ENCODE assay signal across 20 cellular contexts in the genomic region with DNA sequence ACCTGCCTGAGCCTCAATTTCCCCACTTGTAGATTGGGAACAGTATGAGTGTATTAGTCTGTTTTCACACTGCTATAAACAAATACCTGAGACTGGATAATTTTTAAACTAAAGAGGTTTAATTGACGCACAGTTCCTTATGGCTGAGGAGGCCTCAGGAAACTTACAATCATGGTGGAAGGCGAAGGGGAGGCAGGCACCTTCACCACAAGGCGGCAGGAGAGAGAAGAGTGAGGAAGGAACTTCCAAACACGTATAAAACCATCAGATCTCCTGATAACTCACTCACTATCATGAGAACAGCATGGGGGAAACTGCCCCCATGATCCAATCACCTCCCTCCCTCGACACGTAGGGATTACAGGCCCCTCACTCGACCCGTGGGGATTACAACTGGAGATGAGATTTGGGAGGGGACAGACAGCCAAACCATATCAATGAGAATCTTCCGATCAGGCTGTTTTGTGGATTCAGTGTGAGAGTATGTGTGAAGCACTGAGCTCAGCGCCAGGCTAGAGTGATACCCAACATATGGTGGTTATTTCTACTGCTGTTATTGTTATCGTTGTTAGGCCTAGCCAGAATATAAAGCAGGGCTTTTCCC. TPM values are rescaled to one million over a fixed set of nuclear protein-coding genes. Genes with fewer than 3 reads are reported as not detected.
A peak's percentile ranks its signal among the peaks of the same experiment; 100 is the strongest.
DNase-seq lines count a peak whose midpoint lies in the region; ATAC-seq, FAIRE-seq and TF ChIP-seq lines count a peak whose summit lies in the region.
"Had no signal": no experiment of that assay in that cellular context is flagged by ENCODE, and none has a peak within 500 bp of the region (broad histone marks: within the 10 kb centered on the region; RNA-seq: fewer than 3 reads in every experiment).

No MANE protein-coding gene starts in this region.

- BruUV-seq in HepG2 (replicated peaks; lab: Mats Ljungman, UMichigan) = no TSS peak

- TF ChIP-seq POLR2A in HepG2 (IDR thresholded peaks at IDR 0.05; ENCODE audit: insufficient read depth in 1 of 2, low read depth in 2 of 2, low read length in 2 of 2) (no peak), right lobe of liver (IDR thresholded peaks at IDR 0.05) (no peak)

- TF ChIP-seq RAD21 in HepG2 (CRISPR knock-in tag; IDR thresholded peaks at IDR 0.05) = no peak

- no peaks in the 10 kb centered on the region for H3K4me1 Mint-ChIP-seq in glutamatergic neuron (ENCODE audit: low read depth, unreplicated experiment)
- H3K4me1 Mint-ChIP-seq: activated CD4-positive, alpha-beta memory T cell treated with anti-CD3 and anti-CD28 coated beads, Interleukin-2, amount 10 ng/mL, durations not matched to agents 7 days and 5 days; activated naive CD8-positive, alpha-beta T cell treated with anti-CD3 and anti-CD28 coated beads, Interleukin-2, amount 10 ng/mL, durations not matched to agents 7 days and 5 days had no signal

- POLR2A ChIA-PET in HepG2 (lab: Yijun Ruan, JAX) = no interaction called here

- no peak overlapping the region for H3K27ac Mint-ChIP-seq in glutamatergic neuron (ENCODE audit: unreplicated experiment)
- H3K27ac Mint-ChIP-seq: activated CD4-positive, alpha-beta memory T cell treated with anti-CD3 and anti-CD28 coated beads, Interleukin-2, amount 10 ng/mL, durations not matched to agents 7 days and 5 days; activated naive CD8-positive, alpha-beta T cell treated with anti-CD3 and anti-CD28 coated beads, Interleukin-2, amount 10 ng/mL, durations not matched to agents 7 days and 5 days had no signal

- H4K20me1 ChIP-seq in HepG2 (ENCODE audit: insufficient read depth, low read length) = no peaks in the 10 kb centered on the region

- no peak for TF ChIP-seq CTCF in HepG2 (CRISPR knock-in tag; IDR thresholded peaks at IDR 0.05)
- TF ChIP-seq CTCF in right lobe of liver (IDR thresholded peaks at IDR 0.05) = peak in 1 of 4 donors; percentile 5
- TF ChIP-seq CTCF in WI38 (IDR thresholded peaks at IDR 0.05; ENCODE audit: low read depth, low read length) = peak; percentile 14; the same call in 1 of the 2 replicates
- peak; percentile 14 for TF ChIP-seq CTCF in glutamatergic neuron (IDR thresholded peaks at IDR 0.05; ENCODE audit: partially characterized antibody, unreplicated experiment)

- no peaks in the 10 kb centered on the region for H3K9me3 Mint-ChIP-seq in glutamatergic neuron (ENCODE audit: unreplicated experiment)
- H3K9me3 Mint-ChIP-seq: activated CD4-positive, alpha-beta memory T cell treated with anti-CD3 and anti-CD28 coated beads, Interleukin-2, amount 10 ng/mL, durations not matched to agents 7 days and 5 days; activated naive CD8-positive, alpha-beta T cell treated with anti-CD3 and anti-CD28 coated beads, Interleukin-2, amount 10 ng/mL, durations not matched to agents 7 days and 5 days had no signal

- H3K9me3 ChIP-seq in HepG2 (ENCODE audit: low read length) (no peaks in the 10 kb centered on the region), right lobe of liver (no peaks in the 10 kb centered on the region)
- H3K9me3 ChIP-seq: left lung, upper lobe of right lung had no signal

- FAIRE-seq in HepG2 (lab: Jason Lieb, UNC) = peak; percentile 4

- H3K36me3 ChIP-seq in HepG2 (replicated peaks in 1 of 2; ENCODE audit: control insufficient read depth in 1 of 2, insufficient read depth in 2 of 2, low read length in 2 of 2) (no peaks in the 10 kb centered on the region), right lobe of liver (no peaks in the 10 kb centered on the region)
- H3K36me3 ChIP-seq: left lung, upper lobe of right lung had no signal

- no peak overlapping the region for H2AFZ ChIP-seq in HepG2 (ENCODE audit: low read length)

- H3K27me3 ChIP-seq in HepG2 (ENCODE audit: control insufficient read depth in 1 of 2, insufficient read depth in 2 of 2, low read length in 2 of 2) (peaks cover 0 to 15% of the 10 kb centered on the region in 2 experiments; a peak in 2 of 5 replicates), right lobe of liver (no peaks in the 10 kb centered on the region)

- TF ChIP-seq EP300 in HepG2 (IDR thresholded peaks at IDR 0.05; ENCODE audit: low read depth in 2 of 2, low read length in 2 of 2) (no peak), HepG2 (CRISPR knock-in tag; IDR thresholded peaks at IDR 0.05; ENCODE audit: borderline replicate concordance) (no peak)

- DNase-seq in HepG2 (ENCODE audit: low spot score) (no peak), right lobe of liver (no peak), glutamatergic neuron (no peak), C1 segment of cervical spinal cord (lab: John Stamatoyannopoulos, UW) (no peak), DMS79 (lab: John Stamatoyannopoulos, UW) (no peak), cerebellar cortex (ENCODE audit: low spot score) (no peak)
- no peak for DNase-seq in activated effector memory CD4-positive, alpha-beta T cell treated with anti-CD3 and anti-CD28 coated beads, Interleukin-2, amount 50 U/mL, for 16 hours
- DNase-seq: activated CD4-positive, alpha-beta memory T cell treated with anti-CD3 and anti-CD28 coated beads, Interleukin-2, amount 10 ng/mL, durations not matched to agents 7 days and 5 days; activated naive CD8-positive, alpha-beta T cell treated with anti-CD3 and anti-CD28 coated beads, Interleukin-2, amount 10 ng/mL, durations not matched to agents 7 days and 5 days; caudate nucleus; effector memory CD4-positive, alpha-beta T cell; foreskin melanocyte; H7; left lung; NCI-H2081; NCI-H774; stimulated activated naive CD4-positive, alpha-beta T cell treated with Interleukin-2 at 50 U/mL for 16 hours; upper lobe of right lung had no signal

- H3K4me1 ChIP-seq in HepG2 (ENCODE audit: insufficient read depth, low read length) (no peaks in the 10 kb centered on the region), right lobe of liver (no peaks in the 10 kb centered on the region)
- H3K4me1 ChIP-seq: left lung, upper lobe of right lung had no signal

- ATAC-seq in HepG2 (no peak), right lobe of liver (no peak)
- ATAC-seq: left lung, upper lobe of right lung had no signal

- H3K4me3 ChIP-seq in HepG2 (replicated peaks in 1 of 3; ENCODE audit: insufficient read depth in 1 of 3, low read depth in 2 of 3, low read length in 3 of 3) (no peak overlapping the region), right lobe of liver (no peak overlapping the region), WI38 (ENCODE audit: low read depth, low read length) (no peak overlapping the region)
- H3K4me3 ChIP-seq: left lung, upper lobe of right lung had no signal

- H3K9ac ChIP-seq in HepG2 (ENCODE audit: insufficient read depth, low read depth, low read length) = no peak overlapping the region

- whole genome bisulfite sequencing in HepG2 (ENCODE audit: low lambda C conversion rate) = 36% methylated on average over 8 of the region's 11 CpGs
- WGBS in right lobe of liver (ENCODE audit: insufficient coverage, low coverage, low lambda C conversion rate, missing lambda C conversion rate) = 32% methylated on average over 10 of the region's 11 CpGs

- CTCF ChIA-PET in HepG2 (lab: Yijun Ruan, JAX; ENCODE audit: low intra/inter-chr PET ratio, low total read pairs) = no interaction called here

- intact Hi-C loops in HepG2 (cut with micrococcal nuclease; ENCODE audit: unreplicated experiment) (no loop called here), right lobe of liver (cut with DNase I) (no loop called here)

- H3K36me3 Mint-ChIP-seq in glutamatergic neuron (ENCODE audit: unreplicated experiment) = no peaks in the 10 kb centered on the region
- H3K36me3 Mint-ChIP-seq: activated naive CD8-positive, alpha-beta T cell treated with anti-CD3 and anti-CD28 coated beads, Interleukin-2, amount 10 ng/mL, durations not matched to agents 7 days and 5 days had no signal

- H3K27ac ChIP-seq in HepG2 (ENCODE audit: extremely low read length, insufficient read depth, low read length) = no peak overlapping the region
- H3K27ac ChIP-seq in right lobe of liver = no peak overlapping the region
- H3K27ac ChIP-seq: left lung, upper lobe of right lung had no signal

- no peak overlapping the region for H3K4me3 Mint-ChIP-seq in glutamatergic neuron (ENCODE audit: unreplicated experiment)
- H3K4me3 Mint-ChIP-seq: activated CD4-positive, alpha-beta memory T cell treated with anti-CD3 and anti-CD28 coated beads, Interleukin-2, amount 10 ng/mL, durations not matched to agents 7 days and 5 days; activated naive CD8-positive, alpha-beta T cell treated with anti-CD3 and anti-CD28 coated beads, Interleukin-2, amount 10 ng/mL, durations not matched to agents 7 days and 5 days had no signal

- in situ Hi-C loops in HepG2 (cut with HindIII; ENCODE audit: extremely low pct_ligation_motif_present, low pct_unique_long_range_greater_than_20kb) = no loop called here

- H3K27me3 Mint-ChIP-seq in glutamatergic neuron (ENCODE audit: unreplicated experiment) = peaks cover 5% of the 10 kb centered on the region

- no peaks in the 10 kb centered on the region for H3K79me2 ChIP-seq in HepG2 (ENCODE audit: insufficient read depth, low read length)

- no peak overlapping the region for H3K4me2 ChIP-seq in HepG2 (ENCODE audit: low read depth, low read length)

TF ChIP-seq in HepG2, 621 proteins besides CTCF, POLR2A, EP300 and RAD21:
- TF ChIP-seq FOXM1 (CRISPR knock-in tag; IDR thresholded peaks at IDR 0.05) (no peak), ZFP1 (CRISPR knock-in tag; IDR thresholded peaks at IDR 0.05) (no peak)
TF ChIP-seq in HepG2: peak in this region for 0.

RNA-seq across cellular contexts. Expression of a gene that starts 14.6 kb away (rescaled TPM):
- total RNA-seq in HepG2 (2016; rRNA removed; fragmentation: Illumina TruSeq; extraction: Trizol) = not detected in 2 replicates
- total RNA-seq in HepG2 (2016; cell fraction: cytosol; rRNA removed; fragmentation: Illumina TruSeq; extraction: Trizol; ENCODE audit: low read depth) = not detected in 2 replicates
- total RNA-seq in HepG2 (2016; cell fraction: insoluble cytoplasmic fraction; rRNA removed; fragmentation: Illumina TruSeq; extraction: Trizol) = not detected in 2 replicates
- not detected in 2 replicates for total RNA-seq in HepG2 (2016; cell fraction: membrane; rRNA removed; fragmentation: Illumina TruSeq; extraction: Trizol)
- total RNA-seq in HepG2 (2016; cell fraction: nucleus; rRNA removed; fragmentation: Illumina TruSeq; extraction: Trizol) = not detected in 2 replicates
- polyA plus RNA-seq in HepG2 (2011; rRNA removed) = not detected in 2 replicates
- polyA plus RNA-seq in HepG2 (2011; cell fraction: cytosol; rRNA removed) = 0.04 TPM in 1 of 2 replicates, not detected in the other
- polyA plus RNA-seq in HepG2 (2011; cell fraction: nucleus; rRNA removed) = 0.03 TPM in 1 of 2 replicates, not detected in the other
- polyA plus RNA-seq in HepG2 (2012) = not detected in 2 replicates
- not detected in 2 replicates for polyA plus RNA-seq in HepG2 (2016; cell fraction: cytosol; fragmentation: Illumina TruSeq; extraction: Trizol; ENCODE audit: low read depth)
- polyA plus RNA-seq in HepG2 (2016; cell fraction: insoluble cytoplasmic fraction; fragmentation: Illumina TruSeq; extraction: Trizol; ENCODE audit: low read depth) = 0.03 TPM in 1 of 2 replicates, not detected in the other
- polyA plus RNA-seq in HepG2 (2016; cell fraction: membrane; fragmentation: Illumina TruSeq; extraction: Trizol; ENCODE audit: low read depth) = 0.16 TPM in 1 of 2 replicates, not detected in the other
- polyA plus RNA-seq in HepG2 (2016; cell fraction: nucleus; fragmentation: Illumina TruSeq; extraction: Trizol; ENCODE audit: insufficient read depth, low read depth) = not detected in 2 replicates
- 0.06 TPM in 1 of 2 replicates, not detected in the other for polyA minus RNA-seq in HepG2 (2011; rRNA and poly(A)+ RNA removed; ENCODE audit: low replicate concordance)
- polyA minus RNA-seq in HepG2 (2011; cell fraction: cytosol; rRNA and poly(A)+ RNA removed) = not detected in 2 replicates
- not detected in 2 replicates for polyA minus RNA-seq in HepG2 (2011; cell fraction: nucleus; rRNA and poly(A)+ RNA removed)
- total RNA-seq in right lobe of liver = not detected
- 0.27 TPM for total RNA-seq in glutamatergic neuron (ENCODE audit: unreplicated experiment)
- total RNA-seq: activated CD4-positive, alpha-beta memory T cell treated with anti-CD3 and anti-CD28 coated beads, Interleukin-2, amount 10 ng/mL, durations not matched to agents 7 days and 5 days; activated naive CD8-positive, alpha-beta T cell treated with anti-CD3 and anti-CD28 coated beads, Interleukin-2, amount 10 ng/mL, durations not matched to agents 7 days and 5 days; RPMI7951 had no signal
